12 cellular contexts compared by ENCODE assay signal in genomic region chr5:154868702-154869101, GRCh38. TPM values are rescaled to one million over a fixed set of nuclear protein-coding genes. Genes with fewer than 3 reads are reported as not detected.
DNase-seq lines count a peak whose midpoint lies in the region; ATAC-seq and TF ChIP-seq lines count a peak whose summit lies in the region.
"Had no signal": no experiment of that assay in that cellular context is flagged by ENCODE, and none has a peak within 500 bp of the region (broad histone marks: within the 10 kb centered on the region; RNA-seq: fewer than 3 reads in every experiment).

No MANE protein-coding gene starts in this region.

- H3K4me1 ChIP-seq in RWPE2 (ENCODE audit: insufficient read depth, poor library complexity, severe bottlenecking) = no peaks in the 10 kb centered on the region
- peaks cover 0 to 3% of the 10 kb centered on the region in 2 donors for H3K4me1 ChIP-seq in gastrocnemius medialis

- in situ Hi-C loops in gastrocnemius medialis (cut with MboI; ENCODE audit: low sequenced_read_pairs in 4 of 4) = no loop called here

- H3K27ac ChIP-seq in RWPE2 (ENCODE audit: poor library complexity, severe bottlenecking) (no peak overlapping the region), gastrocnemius medialis (peak overlapping the region in 2 of 4 donors; percentile 38 to 56)
- H3K27ac ChIP-seq: BLaER1 treated with 17β-estradiol and CSF1 and Interleukin-3, amounts not matched to agents 10 nM and 100 nM had no signal

- ATAC-seq in RWPE2 (ENCODE audit: low read depth) (peak; percentile 79), gastrocnemius medialis (peak; percentile 40 to 60)

- no peaks in the 10 kb centered on the region for H3K9me3 ChIP-seq in RWPE2 (ENCODE audit: severe bottlenecking)
- no peaks in the 10 kb centered on the region for H3K9me3 ChIP-seq in gastrocnemius medialis

- H3K36me3 ChIP-seq in RWPE2 (ENCODE audit: low read depth) (peaks cover 85% of the 10 kb centered on the region), gastrocnemius medialis (peaks cover 0 to 51% of the 10 kb centered on the region in 2 donors)

- H3K27me3 ChIP-seq in RWPE2 (ENCODE audit: insufficient read depth, poor library complexity, severe bottlenecking) (no peaks in the 10 kb centered on the region), gastrocnemius medialis (no peaks in the 10 kb centered on the region)
- H3K27me3 ChIP-seq: BLaER1 treated with 17β-estradiol and CSF1 and Interleukin-3, amounts not matched to agents 10 nM and 100 nM had no signal

- peak; percentile 51 for DNase-seq in activated CD8-positive, alpha-beta memory T cell treated with anti-CD3 and anti-CD28 coated beads for 24 hours
- DNase-seq in activated CD8-positive, alpha-beta memory T cell treated with anti-CD3 and anti-CD28 coated beads, Interleukin-2, amount 50 U/mL, for 4 hours = no peak
- DNase-seq in RWPE2 (ENCODE audit: low spot score) (no peak), foreskin fibroblast (peak in 1 of 2 donors; percentile 50), gastrocnemius medialis (peak; percentile 14 to 66), NCI-H226 (no peak), foreskin melanocyte (no peak)
- no peak for DNase-seq in activated effector memory CD4-positive, alpha-beta T cell treated with anti-CD3 and anti-CD28 coated beads, Interleukin-2, amount 50 U/mL, for 16 hours
- DNase-seq: activated B cell treated with CpG ODN at 0.5 μM for 24 hours, NCI-H345 had no signal

- H3K4me3 ChIP-seq in RWPE2 (ENCODE audit: severe bottlenecking) = no peak overlapping the region
- no peak overlapping the region for H3K4me3 ChIP-seq in foreskin fibroblast (ENCODE audit: low read depth in 1 of 2, low read length in 2 of 2)
- no peak overlapping the region for H3K4me3 ChIP-seq in gastrocnemius medialis
- H3K4me3 ChIP-seq: BLaER1 treated with 17β-estradiol and CSF1 and Interleukin-3, amounts not matched to agents 10 nM and 100 nM; lung had no signal

- TF ChIP-seq CTCF in RWPE2 (IDR thresholded peaks at IDR 0.05; ENCODE audit: poor library complexity, severe bottlenecking) = peak; percentile 40
- TF ChIP-seq CTCF in foreskin fibroblast (IDR thresholded peaks at IDR 0.05; ENCODE audit: low read depth, low read length) = peak; percentile 8
- no peak for TF ChIP-seq CTCF in gastrocnemius medialis (IDR thresholded peaks at IDR 0.05 in 4 of 5, conservative IDR thresholded peaks at IDR 0.05 in 1 of 5)

- intact Hi-C loops in gastrocnemius medialis (cut with DNase I; ENCODE audit: low total_unique reads) = no loop called here

- no peak for TF ChIP-seq POLR2A in gastrocnemius medialis (IDR thresholded peaks at IDR 0.05)

RNA-seq across cellular contexts. Expression of gene CNOT8, which starts 10.3 kb away (rescaled TPM):
- total RNA-seq in gastrocnemius medialis = 10 to 100 TPM; 25.6 to 40.6 (median 30.5) TPM

RNA-seq across cellular contexts. Expression of gene FAXDC2, which starts 18.3 kb away (rescaled TPM):
- total RNA-seq in gastrocnemius medialis = 10 to 100 TPM in 1 of 4 donors, 1 to 10 TPM in 3; 4.4 to 12.5 (median 6.4) TPM
- total RNA-seq: activated B cell treated with CpG ODN at 0.5 μM for 24 hours had no signal

Comparison
In these comparisons a context has a peak if more than half of its experiments do, and no peak if none do; other contexts are left out.
1. DNase-seq: peak in activated CD8-positive, alpha-beta memory T cell treated with anti-CD3 and anti-CD28 coated beads for 24 hours (single experiment) and gastrocnemius medialis (2 of 2); none in activated CD8-positive, alpha-beta memory T cell treated with anti-CD3 and anti-CD28 coated beads, Interleukin-2, amount 50 U/mL, for 4 hours (single experiment), RWPE2 (single experiment), NCI-H226 (single experiment), activated effector memory CD4-positive, alpha-beta T cell treated with anti-CD3 and anti-CD28 coated beads, Interleukin-2, amount 50 U/mL, for 16 hours (single experiment) and foreskin melanocyte (single experiment).
2. CTCF ChIP-seq: peak in RWPE2 (single experiment) and foreskin fibroblast (single experiment); none in gastrocnemius medialis (0 of 5).